In the genomic region with DNA sequence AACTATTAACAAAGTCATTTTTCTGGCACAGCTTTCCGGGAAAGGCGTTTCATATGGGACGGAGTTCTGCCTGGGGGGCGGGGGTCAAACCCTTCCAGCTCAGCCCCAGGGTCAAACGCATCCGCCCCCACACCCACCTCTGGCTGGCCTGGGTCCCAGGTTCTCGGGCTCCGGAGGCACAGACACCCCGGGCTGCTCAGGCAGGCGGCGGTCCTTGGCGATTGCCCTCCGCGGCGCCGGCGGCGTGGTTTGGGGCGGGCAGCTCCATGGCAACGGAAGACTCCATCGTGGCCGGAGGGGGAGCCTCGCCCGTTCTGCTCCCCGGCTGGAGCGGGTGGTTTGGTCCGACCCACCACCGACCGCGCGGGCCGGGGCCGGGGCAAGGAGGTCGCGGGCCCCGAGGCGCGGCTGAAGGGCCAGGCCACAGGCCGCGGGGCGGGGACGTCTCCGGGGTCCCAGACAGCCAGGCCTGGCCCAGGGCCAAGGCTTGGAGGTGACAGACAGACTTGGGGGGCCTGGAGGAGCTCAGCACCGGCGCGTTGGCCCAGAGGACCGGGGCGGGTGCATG, we compare ENCODE assay signal across 8 cellular contexts. TPM values are rescaled to one million over a fixed set of nuclear protein-coding genes. Genes with fewer than 3 reads are reported as not detected.
DNase-seq lines count a peak whose midpoint lies in the region; ATAC-seq, FAIRE-seq and TF ChIP-seq lines count a peak whose summit lies in the region.

A gene with protein sequence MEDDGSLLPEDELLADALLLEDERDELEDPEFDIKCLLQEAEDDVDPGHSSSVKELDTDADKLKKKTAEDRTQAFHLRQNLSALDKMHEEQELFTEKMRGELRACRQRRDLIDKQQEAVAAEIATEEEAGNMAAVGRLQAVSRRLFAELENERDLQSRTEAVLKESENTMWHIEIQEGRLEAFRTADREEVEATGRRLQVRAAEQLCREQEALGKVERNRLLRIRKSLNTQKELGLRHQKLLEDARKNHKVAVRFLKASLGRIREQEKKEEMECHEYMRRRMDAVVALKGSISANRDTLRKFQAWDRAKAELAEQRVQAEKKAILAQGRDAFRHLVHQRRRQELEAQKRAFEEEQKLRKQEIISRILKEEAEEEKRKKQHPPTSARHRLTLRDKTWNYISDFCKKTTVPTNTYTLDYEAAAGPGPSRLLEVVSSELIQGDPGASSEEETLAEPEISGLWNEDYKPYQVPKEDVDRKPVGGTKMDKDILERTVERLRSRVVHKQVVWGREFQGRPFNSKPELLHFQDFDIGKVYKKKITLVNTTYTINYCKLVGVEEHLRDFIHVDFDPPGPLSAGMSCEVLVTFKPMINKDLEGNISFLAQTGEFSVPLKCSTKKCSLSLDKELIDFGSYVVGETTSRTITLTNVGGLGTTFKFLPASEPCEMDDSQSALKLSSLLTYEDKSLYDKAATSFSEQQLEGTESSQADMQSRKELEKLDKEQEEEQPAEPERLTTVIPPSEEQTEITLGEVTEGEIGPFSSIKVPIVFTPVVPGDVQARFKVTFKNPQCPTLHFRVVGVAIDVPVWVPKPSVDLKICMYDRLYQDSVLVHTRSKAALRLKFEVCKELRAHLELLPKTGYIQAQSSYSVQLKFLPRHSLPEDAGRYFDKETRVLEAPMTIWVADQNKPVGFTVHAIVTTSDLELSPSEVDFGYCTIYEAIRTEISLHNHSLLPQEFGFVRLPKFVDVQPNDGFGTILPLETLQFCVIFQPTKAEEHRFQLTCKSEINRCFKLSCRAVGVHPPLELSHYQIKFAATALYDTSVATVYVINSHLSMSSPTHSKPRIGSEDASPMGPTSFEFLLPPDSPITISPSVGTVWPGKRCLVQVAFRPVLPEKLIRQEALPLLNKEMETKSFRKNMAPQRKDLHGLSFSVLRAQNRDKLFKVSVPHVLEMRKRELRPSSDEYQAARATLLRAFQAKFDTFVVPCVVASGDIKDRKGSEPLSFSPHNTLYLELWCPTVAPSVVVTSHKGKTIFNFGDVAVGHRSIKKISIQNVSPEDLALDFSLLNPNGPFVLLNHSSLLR (N-terminal part only) (minus strand): TSS at position 223 of the 568 bp plus-strand sequence. CDS start 12,830 bp downstream, outside the sequence.

- peak; percentile 77 for DNase-seq in D721Med (ENCODE audit: insufficient read length, low spot score)
- peak; percentile 28 for DNase-seq in MV-4-11 (lab: John Stamatoyannopoulos, UW)
- peak; percentile 95 for DNase-seq in ecto neural progenitor cell (ENCODE audit: low spot score)
- DNase-seq in mesothelial cell of epicardium (ENCODE audit: low spot score in 2 of 2, unreplicated experiment in 2 of 2): peak; percentile 53 to 73
- DNase-seq in GM19239 (ENCODE audit: insufficient read length, low spot score): no peak
- no peak for DNase-seq in 8988T

- H3K27me3 Mint-ChIP-seq in mesothelial cell of epicardium (ENCODE audit: low read depth): peaks cover 22% of the 10 kb centered on the region

- H3K36me3 Mint-ChIP-seq in mesothelial cell of epicardium: no peaks in the 10 kb centered on the region

- no peak for ATAC-seq in HG02938 (IDR thresholded peaks at IDR 0.05; ENCODE audit: unreplicated experiment)
- ATAC-seq in HG03469 (IDR thresholded peaks at IDR 0.05; ENCODE audit: unreplicated experiment): no peak

- TF ChIP-seq CTCF in D721Med (IDR thresholded peaks at IDR 0.05; ENCODE audit: insufficient read depth, missing control alignments) (no peak), mesothelial cell of epicardium (IDR thresholded peaks at IDR 0.05; ENCODE audit: unreplicated experiment) (no peak)

- FAIRE-seq in D721Med (lab: Jason Lieb, UNC) (no peak), GM19239 (lab: Jason Lieb, UNC) (no peak)

- no peak within 1 kb of the TSS for H3K27ac Mint-ChIP-seq in mesothelial cell of epicardium

- H3K9me3 Mint-ChIP-seq in mesothelial cell of epicardium: no peaks in the 10 kb centered on the region

- peak within 1 kb of the TSS; percentile 44 for H3K4me3 Mint-ChIP-seq in mesothelial cell of epicardium

- peaks cover 8% of the 10 kb centered on the region for H3K4me1 Mint-ChIP-seq in mesothelial cell of epicardium

RNA-seq across cellular contexts. Expression of the gene that starts here (rescaled TPM):
- 0.16 to 0.42 TPM (median 0.18 TPM) in 3 replicates for total RNA-seq in mesothelial cell of epicardium

Comparison
In these comparisons a context has a peak if more than half of its experiments do, and no peak if none do; other contexts are left out.
1. Peak in DNase-seq in mesothelial cell of epicardium; RNA of the gene not detected or under 1 TPM.
2. DNase-seq: peak in D721Med (single experiment), MV-4-11 (single experiment) and ecto neural progenitor cell (single experiment); none in GM19239 (single experiment) and 8988T (single experiment).